28 cellular contexts compared by ENCODE assay signal in genomic region chr11:372809-373715, GRCh38. TPM values are rescaled to one million over a fixed set of nuclear protein-coding genes. Genes with fewer than 3 reads are reported as not detected.
"Had no signal": no experiment of that assay in that cellular context is flagged by ENCODE, and none has a peak within 500 bp of the region (broad histone marks: within the 10 kb centered on the region; RNA-seq: fewer than 3 reads in every experiment).

No MANE protein-coding gene starts in this region.

- FAIRE-seq: TTC549 had no signal

- H3K4me3 Mint-ChIP-seq: activated naive CD8-positive, alpha-beta T cell treated with anti-CD3 and anti-CD28 coated beads for 36 hours; dendritic cell treated with granulocyte-macrophage colony-stimulating factor and Interleukin-4, amounts not matched to agents 40 ng/mL and 50 ng/mL, for 4 days; natural killer cell treated with Interleukin-12 subunit alpha and Interleukin-12 subunit beta and Interleukin-15 and Interleukin-18, amount 100 ng/mL, for 72 hours; stimulated activated naive CD8-positive, alpha-beta T cell treated with anti-CD3 and anti-CD28 coated beads, Interleukin-15, Interleukin-2, amounts not matched to agents 100 ng/mL and 50 ng/mL, for 24 hours had no signal

- DNase-seq: activated CD4-positive, alpha-beta T cell treated with anti-CD3 and anti-CD28 coated beads for 48 hours; activated CD4-positive, alpha-beta T cell treated with anti-CD3 and anti-CD28 coated beads, Interleukin-2, amount 50 U/mL, for 48 hours; activated CD8-positive, alpha-beta memory T cell treated with anti-CD3 and anti-CD28 coated beads for 24 hours; activated effector memory CD4-positive, alpha-beta T cell treated with Interleukin-2 at 50 U/mL for 16 hours; activated naive CD4-positive, alpha-beta T cell treated with Interleukin-2 at 50 U/mL for 16 hours; activated naive CD8-positive, alpha-beta T cell treated with anti-CD3 and anti-CD28 coated beads for 36 hours; adrenal gland; effector CD4-positive, alpha-beta T cell; esophagus squamous epithelium; kidney glomerular epithelial cell; mesendoderm; stimulated activated CD4-positive, alpha-beta T cell treated with anti-CD3 and anti-CD28 coated beads, Interleukin-12 subunit alpha, Interleukin-12 subunit beta, amount 100 ng/mL, for 4 hours; stimulated activated CD4-positive, alpha-beta T cell treated with anti-CD3 and anti-CD28 coated beads, Interleukin-4, amount 100 ng/mL, for 1 hour; T-cell; tibial artery had no signal

- ATAC-seq: left lung; natural killer cell treated with Interleukin-12 subunit alpha and Interleukin-12 subunit beta and Interleukin-15 and Interleukin-18, amount 100 ng/mL, for 72 hours; T-cell had no signal

- H3K27ac ChIP-seq: adrenal gland, ascending aorta, epithelial cell of prostate, esophagus squamous epithelium, heart right ventricle, left lung, skin epidermis, tibial artery, VCaP had no signal

- H3K36me3 Mint-ChIP-seq: activated naive CD8-positive, alpha-beta T cell treated with anti-CD3 and anti-CD28 coated beads for 36 hours; natural killer cell treated with Interleukin-12 subunit alpha and Interleukin-12 subunit beta and Interleukin-15 and Interleukin-18, amount 100 ng/mL, for 72 hours; T-cell had no signal

- H3K9me3 Mint-ChIP-seq: dendritic cell treated with granulocyte-macrophage colony-stimulating factor and Interleukin-4, amounts not matched to agents 40 ng/mL and 50 ng/mL, for 4 days; natural killer cell treated with Interleukin-12 subunit alpha and Interleukin-12 subunit beta and Interleukin-15 and Interleukin-18, amount 100 ng/mL, for 72 hours; stimulated activated naive CD8-positive, alpha-beta T cell treated with anti-CD3 and anti-CD28 coated beads, Interleukin-15, Interleukin-2, amounts not matched to agents 100 ng/mL and 50 ng/mL, for 24 hours; T-cell had no signal

- H3K27ac Mint-ChIP-seq: activated naive CD8-positive, alpha-beta T cell treated with anti-CD3 and anti-CD28 coated beads for 36 hours; dendritic cell treated with granulocyte-macrophage colony-stimulating factor and Interleukin-4, amounts not matched to agents 40 ng/mL and 50 ng/mL, for 4 days; stimulated activated naive CD8-positive, alpha-beta T cell treated with anti-CD3 and anti-CD28 coated beads, Interleukin-15, Interleukin-2, amounts not matched to agents 100 ng/mL and 50 ng/mL, for 24 hours had no signal

- H3K27me3 Mint-ChIP-seq: brain, progenitor cell of endocrine pancreas had no signal

RNA-seq across cellular contexts. Expression of gene B4GALNT4, which starts 3.8 kb away (rescaled TPM):
- total RNA-seq: ascending aorta had no signal

RNA-seq across cellular contexts. Expression of gene PKP3, which starts 20.9 kb away (rescaled TPM):
- total RNA-seq: activated naive CD8-positive, alpha-beta T cell treated with anti-CD3 and anti-CD28 coated beads for 36 hours; ascending aorta; mononuclear cell; natural killer cell treated with Interleukin-12 subunit alpha and Interleukin-12 subunit beta and Interleukin-15 and Interleukin-18, amount 100 ng/mL, for 72 hours had no signal
